In the genomic region with DNA sequence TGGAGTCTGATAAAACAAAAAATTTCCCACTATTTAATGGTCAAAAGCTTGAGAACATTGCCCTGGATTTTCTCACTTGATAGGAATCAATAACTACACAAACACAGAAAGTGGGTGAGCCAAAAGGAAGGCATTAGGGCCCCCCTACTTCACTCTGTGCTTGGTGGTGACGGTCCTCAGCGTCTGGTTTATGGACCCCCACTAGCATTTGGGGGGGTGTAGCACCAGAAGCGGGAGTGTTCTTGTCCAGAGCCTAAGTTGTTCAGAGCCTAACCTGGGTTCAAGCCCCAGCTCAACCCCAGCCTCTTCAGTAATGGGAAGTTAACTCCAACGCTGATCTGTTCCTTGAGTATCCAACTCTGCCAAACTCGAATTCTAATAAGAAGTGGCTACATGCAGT, we compare ENCODE assay signal across 17 cellular contexts. TPM values are rescaled to one million over a fixed set of nuclear protein-coding genes. Genes with fewer than 3 reads are reported as not detected.
DNase-seq lines count a peak whose midpoint lies in the region; ATAC-seq and TF ChIP-seq lines count a peak whose summit lies in the region.
"Had no signal": no experiment of that assay in that cellular context is flagged by ENCODE, and none has a peak within 500 bp of the region (broad histone marks: within the 10 kb centered on the region; RNA-seq: fewer than 3 reads in every experiment).

No MANE protein-coding gene starts in this region.

- H4K91ac ChIP-seq in IMR-90 (ENCODE audit: insufficient read depth, low read depth, low read length) = no peak overlapping the region

- H3K4ac ChIP-seq in IMR-90 (ENCODE audit: low read depth, low read length) = no peak overlapping the region

- no peak overlapping the region for H3K14ac ChIP-seq in IMR-90 (replicated peaks; ENCODE audit: low read depth, low read length)

- no peaks in the 10 kb centered on the region for H3K9me3 ChIP-seq in IMR-90 (ENCODE audit: control insufficient read depth, insufficient read depth, low read length)
- H3K9me3 ChIP-seq in body of pancreas = no peaks in the 10 kb centered on the region
- H3K9me3 ChIP-seq: BE2C had no signal

- in situ Hi-C loops in IMR-90 (cut with MboI; ENCODE audit: low sequenced_read_pairs) = no loop called here

- dilution Hi-C loops in IMR-90 (cut with HindIII; ENCODE audit: low sequenced_read_pairs, unreplicated experiment) = no loop called here

- no CpG with 5 or more reads among the region's 5 CpGs for WGBS in IMR-90 (ENCODE audit: extremely low coverage in 2 of 2, insufficient read length in 1 of 2), 2 experiments
- 85 to 87% methylated on average over 5 of the region's 5 CpGs for WGBS in body of pancreas, 2 donors

- no peak overlapping the region for H3K4me2 ChIP-seq in IMR-90 (ENCODE audit: low read depth, low read length)

- no peak overlapping the region for H3K56ac ChIP-seq in IMR-90 (ENCODE audit: extremely low read depth, insufficient read depth, low read length)

- H3K27ac Mint-ChIP-seq in MCF 10A (ENCODE audit: low read depth, unreplicated experiment) = peak overlapping the region; percentile 87

- no peak overlapping the region for H2BK5ac ChIP-seq in IMR-90 (ENCODE audit: low read depth, low read length, poor library complexity, severe bottlenecking)

- H3K36me3 Mint-ChIP-seq in MCF 10A (ENCODE audit: insufficient read depth, unreplicated experiment) = no peaks in the 10 kb centered on the region

- BruUV-seq in IMR-90 (replicated peaks; lab: Mats Ljungman, UMichigan) (no TSS peak), MCF 10A (replicated peaks; lab: Mats Ljungman, UMichigan) (no TSS peak)

- no peak overlapping the region for H2BK15ac ChIP-seq in IMR-90 (ENCODE audit: low read depth, low read length)

- no peaks in the 10 kb centered on the region for H3K27me3 ChIP-seq in IMR-90 (ENCODE audit: control insufficient read depth, insufficient read depth, low read length)
- H3K27me3 ChIP-seq in foreskin keratinocyte = no peaks in the 10 kb centered on the region
- no peaks in the 10 kb centered on the region for H3K27me3 ChIP-seq in body of pancreas
- H3K27me3 ChIP-seq: BE2C had no signal

- no peak overlapping the region for H3K18ac ChIP-seq in IMR-90 (ENCODE audit: low read depth, low read length)

- no peaks in the 10 kb centered on the region for H3K27me3 Mint-ChIP-seq in MCF 10A (ENCODE audit: insufficient read depth, unreplicated experiment)
- H3K27me3 Mint-ChIP-seq: CD8-positive, alpha-beta memory T cell had no signal

- H3K79me1 ChIP-seq in IMR-90 (ENCODE audit: low read depth in 1 of 2, low read length in 2 of 2) = 0 out of 4 replicates have a peak, but pooled peaks cover 0 to 9% of the 10 kb centered on the region in 2 experiments

- intact Hi-C loops in IMR-90 (cut with micrococcal nuclease) (loop anchor here (10.0 kb wide), 1 partner anchor 86 kb away; no protein-coding TSS in a partner anchor), MCF 10A (cut with micrococcal nuclease) (loop anchor here (2.0 kb wide), 1 partner anchor 58 kb away; no protein-coding TSS in a partner anchor), body of pancreas (cut with DNase I) (loop anchor here (10.0 kb wide), 1 partner anchor 306 kb away; no protein-coding TSS in a partner anchor)

- peak overlapping the region; percentile 45 for H3K4me3 Mint-ChIP-seq in MCF 10A (ENCODE audit: unreplicated experiment)
- H3K4me3 Mint-ChIP-seq: CD8-positive, alpha-beta memory T cell had no signal

- H3K23ac ChIP-seq in IMR-90 (ENCODE audit: low read depth, low read length) = no peak overlapping the region

- ATAC-seq in IMR-90 (ENCODE audit: low read depth) (no peak), foreskin keratinocyte (no peak), body of pancreas (no peak)
- ATAC-seq: K562 had no signal

- no peak overlapping the region for H2BK20ac ChIP-seq in IMR-90 (ENCODE audit: low read depth, low read length)

- peaks cover 60% of the 10 kb centered on the region for H3K4me1 Mint-ChIP-seq in MCF 10A (ENCODE audit: insufficient read depth, unreplicated experiment)

- no peak overlapping the region for H4K8ac ChIP-seq in IMR-90 (ENCODE audit: low read depth in 2 of 2, low read length in 2 of 2)

- no peak overlapping the region for H2AFZ ChIP-seq in IMR-90 (replicated peaks; ENCODE audit: low read length, poor library complexity)

- TF ChIP-seq POLR2A in IMR-90 (IDR thresholded peaks at IDR 0.05; ENCODE audit: low read depth, low read length) = no peak
- TF ChIP-seq POLR2A in body of pancreas (IDR thresholded peaks at IDR 0.05) = no peak

- H2BK120ac ChIP-seq in IMR-90 (ENCODE audit: low read depth, low read length) = no peak overlapping the region

- peaks cover 4% of the 10 kb centered on the region; the same call in 1 of the 2 replicates for H4K20me1 ChIP-seq in IMR-90 (ENCODE audit: insufficient read depth, low read length)

- H3K9me3 Mint-ChIP-seq in MCF 10A (ENCODE audit: unreplicated experiment) = no peaks in the 10 kb centered on the region
- H3K9me3 Mint-ChIP-seq: CD8-positive, alpha-beta memory T cell had no signal

- H3K9me1 ChIP-seq in IMR-90 (ENCODE audit: insufficient read depth, low read length) = peaks cover 20% of the 10 kb centered on the region

- H3K27ac ChIP-seq in IMR-90 (ENCODE audit: insufficient read depth, low read length) (no peak overlapping the region), foreskin keratinocyte (peak overlapping the region; percentile 99), skin epidermis (peak overlapping the region in 17 of 21 experiments; percentile 4 to 83 (median 69)), body of pancreas (no peak overlapping the region)
- H3K27ac ChIP-seq: HL-60 had no signal

- POLR2A ChIA-PET in IMR-90 (lab: Charles Lee; ENCODE audit: unreplicated experiment) = no interaction called here
- POLR2A ChIA-PET in MCF 10A (lab: Yijun Ruan, JAX) = interaction anchor here (0.7 to 10.1 kb wide), 22 partner anchors 10 to 262 kb away, joined by 3 to 78 read pairs (median 6); partner anchors contain the start of gene GRHL3

- no peak for TF ChIP-seq CTCF in IMR-90 (conservative IDR thresholded peaks at IDR 0.05; ENCODE audit: low read depth, low read length)
- no peak for TF ChIP-seq CTCF in MCF 10A (IDR thresholded peaks at IDR 0.05; ENCODE audit: unreplicated experiment)
- TF ChIP-seq CTCF in foreskin keratinocyte (conservative IDR thresholded peaks at IDR 0.05) = no peak
- no peak for TF ChIP-seq CTCF in body of pancreas (IDR thresholded peaks at IDR 0.05)

- DNase-seq in IMR-90 (no peak), MCF 10A (ENCODE audit: unreplicated experiment) (no peak), foreskin keratinocyte (no peak), T-helper 2 cell (no peak), activated T-cell treated with anti-CD3 and anti-CD28 coated beads for 4 hours (no peak), body of pancreas (no peak), hypothalamus (lab: John Stamatoyannopoulos, UW) (no peak)
- DNase-seq: BE2C; CD8-positive, alpha-beta memory T cell; DMS 273 treated with DMSO at 0.1 percent for 48 hours; GOT3; NCI-H1048; NCI-H146; NCI-H526 had no signal

- CTCF ChIA-PET in IMR-90 (lab: Yijun Ruan, JAX) (interaction anchor here (0.7 to 1.5 kb wide), 4 partner anchors 10 to 182 kb away, joined by 3 to 6 read pairs (median 4); no protein-coding TSS in a partner anchor), MCF 10A (lab: Yijun Ruan, JAX) (interaction anchor here (0.5 to 3.4 kb wide), 9 partner anchors 11 to 260 kb away, joined by 3 to 21 read pairs (median 5); no protein-coding TSS in a partner anchor)

- H2AK5ac ChIP-seq in IMR-90 (ENCODE audit: low read depth, low read length) = 0 out of 2 replicates have a peak overlapping the region, but pooled peaks have one; percentile 11

- H2AK9ac ChIP-seq in IMR-90 (replicated peaks; ENCODE audit: low read depth, low read length, poor library complexity) = no peak overlapping the region

- TF ChIP-seq RAD21 in IMR-90 (IDR thresholded peaks at IDR 0.05; ENCODE audit: low read length) = no peak

- peaks cover 16% of the 10 kb centered on the region for H3K4me1 ChIP-seq in IMR-90 (ENCODE audit: control insufficient read depth, insufficient read depth, low read length)
- H3K4me1 ChIP-seq in foreskin keratinocyte = peaks cover 44% of the 10 kb centered on the region
- no peaks in the 10 kb centered on the region for H3K4me1 ChIP-seq in body of pancreas
- H3K4me1 ChIP-seq: BE2C had no signal

- H4K5ac ChIP-seq in IMR-90 (ENCODE audit: low read depth, low read length) = no peak overlapping the region

- H3K4me3 ChIP-seq in IMR-90 (ENCODE audit: insufficient read depth, low read depth, low read length) (no peak overlapping the region), skin epidermis (no peak overlapping the region), body of pancreas (no peak overlapping the region)
- H3K4me3 ChIP-seq: K562 had no signal

- no peak overlapping the region for H3K9ac ChIP-seq in IMR-90 (ENCODE audit: low read depth, low read length)

- H3K36me3 ChIP-seq in IMR-90 (ENCODE audit: control insufficient read depth, insufficient read depth, low read length) (no peaks in the 10 kb centered on the region), body of pancreas (replicated peaks in 1 of 2; ENCODE audit: insufficient read depth in 1 of 2, low read depth in 2 of 2) (peaks cover 0 to 3% of the 10 kb centered on the region in 2 donors)
- H3K36me3 ChIP-seq: BE2C had no signal

TF ChIP-seq in IMR-90, 13 proteins besides CTCF, POLR2A, EP300 and RAD21 (continues in another document):
- TF ChIP-seq RCOR1 (IDR thresholded peaks at IDR 0.05; ENCODE audit: insufficient replicate concordance, low read length) = no peak
- no peak for TF ChIP-seq MAFK (IDR thresholded peaks at IDR 0.05; ENCODE audit: low read depth, low read length)
- TF ChIP-seq SMC3 (IDR thresholded peaks at IDR 0.05; ENCODE audit: low read depth, low read length) = no peak
- TF ChIP-seq CEBPB (IDR thresholded peaks at IDR 0.05; ENCODE audit: low read depth, low read length) = no peak
- no peak for TF ChIP-seq BHLHE40 (IDR thresholded peaks at IDR 0.05; ENCODE audit: low read depth, low read length)

RNA-seq across cellular contexts. Expression of gene STPG1, which starts 33.1 kb away (rescaled TPM):
- total RNA-seq in IMR-90 (2012; rRNA removed) = 3.0 and 3.6 TPM in 2 replicates
- 6.5 and 7.5 TPM in 2 replicates for polyA plus RNA-seq in IMR-90 (2012; rRNA removed)
- polyA plus RNA-seq in IMR-90 (2012; cell fraction: cytosol; rRNA removed) = 4.3 and 4.5 TPM in 2 replicates
- 4.0 and 5.8 TPM in 2 replicates for polyA plus RNA-seq in IMR-90 (2012; cell fraction: nucleus; rRNA removed; ENCODE audit: low replicate concordance)
- 18.6 and 19.7 TPM in 2 replicates for total RNA-seq in MCF 10A (2022)
- total RNA-seq in foreskin keratinocyte = 13.2 and 16.4 TPM in 2 replicates
- 12.5 and 14.0 TPM in 2 replicates for polyA plus RNA-seq in foreskin keratinocyte
- total RNA-seq in body of pancreas = 1 to 10 TPM; 1.6 to 2.6 TPM

RNA-seq across cellular contexts. Expression of gene NIPAL3, which starts 35.1 kb away (rescaled TPM):
- total RNA-seq in IMR-90 (2012; rRNA removed) = 95.3 and 123 TPM in 2 replicates
- polyA plus RNA-seq in IMR-90 (2012; rRNA removed) = 49.0 and 55.0 TPM in 2 replicates
- 56.5 and 99.1 TPM in 2 replicates for polyA plus RNA-seq in IMR-90 (2012; cell fraction: cytosol; rRNA removed)
- 25.9 and 38.1 TPM in 2 replicates for polyA plus RNA-seq in IMR-90 (2012; cell fraction: nucleus; rRNA removed; ENCODE audit: low replicate concordance)
- 47.7 and 55.8 TPM in 2 replicates for total RNA-seq in MCF 10A (2022)
- total RNA-seq in foreskin keratinocyte = 42.6 and 46.6 TPM in 2 replicates
- polyA plus RNA-seq in foreskin keratinocyte = 18.7 and 20.3 TPM in 2 replicates
- total RNA-seq in body of pancreas = 10 to 100 TPM; 36.8 to 65.9 TPM

Comparison
In these comparisons a context has a peak if more than half of its experiments do, and no peak if none do; other contexts are left out.
1. H3K27ac ChIP-seq: peak in foreskin keratinocyte (single experiment) and skin epidermis (17 of 21); none in IMR-90 (single experiment) and body of pancreas (0 of 4).